21 cellular contexts compared by ENCODE assay signal in the genomic region with DNA sequence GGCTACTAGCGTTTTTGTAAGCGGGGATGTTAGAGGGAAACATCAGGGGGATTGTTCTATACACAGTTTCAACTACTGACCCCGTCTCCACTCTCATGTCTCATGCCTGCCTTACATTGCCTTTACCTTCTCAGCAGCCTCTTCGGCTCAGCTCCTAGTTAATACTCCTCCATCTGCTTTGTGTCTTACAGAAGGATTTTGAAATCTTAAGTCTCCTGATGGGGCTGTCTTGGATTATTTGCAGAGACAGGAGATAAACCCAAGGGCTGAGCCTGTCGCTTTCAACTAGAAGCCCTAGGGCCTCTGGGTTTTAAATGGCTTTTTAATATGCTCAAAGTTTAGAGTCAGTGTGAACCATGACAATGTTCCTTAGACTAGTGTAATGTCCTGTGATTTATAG.
A peak's percentile ranks its signal among the peaks of the same experiment; 100 is the strongest.
DNase-seq lines count a peak whose midpoint lies in the region; ATAC-seq and TF ChIP-seq lines count a peak whose summit lies in the region.
"Had no signal": no experiment of that assay in that cellular context is flagged by ENCODE, and none has a peak within 500 bp of the region (broad histone marks: within the 10 kb centered on the region; RNA-seq: fewer than 3 reads in every experiment).

No MANE protein-coding gene starts in this region.

- no peaks in the 10 kb centered on the region for H3K4me1 ChIP-seq in lung (ENCODE audit: control insufficient read depth in 2 of 2, insufficient read depth in 2 of 2, low read length in 2 of 2)
- H3K4me1 ChIP-seq: Caco-2, SJCRH30 had no signal

- no peak overlapping the region for H3K27ac ChIP-seq in lung (ENCODE audit: low read depth in 1 of 2, low read length in 1 of 2)
- H3K27ac ChIP-seq: BLaER1, HL-60, SJCRH30 had no signal

- in situ Hi-C loops in ACHN (cut with HindIII; ENCODE audit: low pct_ligation_motif_present, low pct_unique_long_range_greater_than_20kb, low sequenced_read_pairs), result no loop called here

- H3K27me3 ChIP-seq in lung (ENCODE audit: control insufficient read depth, insufficient read depth), result no peaks in the 10 kb centered on the region
- H3K27me3 ChIP-seq: BLaER1 had no signal

- no peaks in the 10 kb centered on the region for H3K36me3 ChIP-seq in lung (ENCODE audit: control insufficient read depth in 2 of 2, insufficient read depth in 2 of 2, low read length in 2 of 2)
- H3K36me3 ChIP-seq: BLaER1, SJCRH30 had no signal

- DNase-seq in NCI-H82 (lab: John Stamatoyannopoulos, UW) (peak; percentile 95), amniotic epithelial cell (ENCODE audit: low read depth) (peak; percentile 37), lung (ENCODE audit: low spot score) (peak; percentile 3), ACHN (no peak), GM19238 (ENCODE audit: insufficient read length, low spot score) (no peak), HK-2 (ENCODE audit: unreplicated experiment) (no peak)
- DNase-seq: Caco-2; CD4-positive, alpha-beta T cell; DMS153; KBM-7; MM.1S; NCI-H1048; NCI-H1417 treated with DMSO at 0.1 percent for 48 hours; NCI-H187; NCI-H446 treated with DMSO at 0.1 percent for 48 hours; NCI-H748 treated with DMSO at 0.1 percent for 48 hours; OCI-M1; SJCRH30 had no signal

- WGBS in lung, 2 donors, result 76 to 91% methylated on average over 5 of the region's 5 CpGs

- no peak for ATAC-seq in lung (ENCODE audit: insufficient read depth, low FRiP score)
- ATAC-seq in HG03097 (IDR thresholded peaks at IDR 0.05; ENCODE audit: low FRiP score, unreplicated experiment), result no peak

- TF ChIP-seq CTCF in lung (IDR thresholded peaks at IDR 0.05; ENCODE audit: control extremely low read depth, extremely low read depth), result no peak

- no peak overlapping the region for H3K4me3 ChIP-seq in lung
- H3K4me3 ChIP-seq: BLaER1, SJCRH30 had no signal

- H3K9me3 ChIP-seq in lung (ENCODE audit: control insufficient read depth in 2 of 2, insufficient read depth in 1 of 2, low read length in 1 of 2), result no peaks in the 10 kb centered on the region
- H3K9me3 ChIP-seq: BLaER1, Caco-2, SJCRH30 had no signal

Comparison
In these comparisons a context has a peak if more than half of its experiments do, and no peak if none do; other contexts are left out.
1. DNase-seq: peak in NCI-H82 (single experiment), amniotic epithelial cell (single experiment) and lung (single experiment); none in ACHN (single experiment), GM19238 (single experiment) and HK-2 (single experiment).